ENCODE assay signal across 8 cellular contexts in genomic region chrX:55160685-55161552, GRCh38. TPM values are rescaled to one million over a fixed set of nuclear protein-coding genes. Genes with fewer than 3 reads are reported as not detected.
A peak's percentile ranks its signal among the peaks of the same experiment; 100 is the strongest.
DNase-seq lines count a peak whose midpoint lies in the region; ATAC-seq, FAIRE-seq and TF ChIP-seq lines count a peak whose summit lies in the region.

No MANE protein-coding gene starts in this region.

- H3K4me3 Mint-ChIP-seq in type B pancreatic cell, result peak overlapping the region; percentile 95

- peak overlapping the region; percentile 90 for H3K27ac Mint-ChIP-seq in type B pancreatic cell

- no peaks in the 10 kb centered on the region for H3K36me3 ChIP-seq in adrenal gland (replicated peaks in 1 of 2)
- H3K36me3 ChIP-seq in heart right ventricle, result peaks cover 0 to 16% (median 0%) of the 10 kb centered on the region in 9 donors

- H3K36me3 Mint-ChIP-seq in type B pancreatic cell, result peaks cover 4% of the 10 kb centered on the region

- peak; percentile 53 for DNase-seq in GM12892 (ENCODE audit: insufficient read length)
- DNase-seq in NCI-H1417 treated with DMSO at 0.1 percent for 48 hours (lab: John Stamatoyannopoulos, UW), result peak; percentile 91
- peak; percentile 71 for DNase-seq in SW 1271 (lab: John Stamatoyannopoulos, UW)
- peak; percentile 86 to 94 (median 90) for DNase-seq in adrenal gland
- DNase-seq in heart right ventricle, result peak; percentile 89 to 90
- DNase-seq in pons (ENCODE audit: low spot score), result peak; percentile 89
- DNase-seq in type B pancreatic cell (ENCODE audit: extremely low spot score, unreplicated experiment), result peak; percentile 84

- H3K9me3 ChIP-seq in adrenal gland (replicated peaks in 1 of 3), result no peaks in the 10 kb centered on the region
- H3K9me3 ChIP-seq in heart right ventricle, result peaks cover 0 to 4% (median 0%) of the 10 kb centered on the region in 11 donors

- no peaks in the 10 kb centered on the region for H3K27me3 Mint-ChIP-seq in type B pancreatic cell

- H3K4me1 Mint-ChIP-seq in type B pancreatic cell (ENCODE audit: unreplicated experiment), result no peaks in the 10 kb centered on the region

- TF ChIP-seq POLR2A in GM12892 (IDR thresholded peaks at IDR 0.05; ENCODE audit: low read depth, low read length) (peak; percentile 80), adrenal gland (IDR thresholded peaks at IDR 0.05) (peak; percentile 68 to 77)

- ATAC-seq in HG02840 (IDR thresholded peaks at IDR 0.05; ENCODE audit: low FRiP score, unreplicated experiment), result peak; percentile 96
- peak; percentile 98 to 100 (median 100) for ATAC-seq in heart right ventricle

- 0 to 30% (median 14%) methylated on average over 27 to 63 of the region's 63 CpGs for WGBS in adrenal gland, 4 donors
- WGBS in heart right ventricle, 2 donors, result 0% methylated on average over 45 to 63 of the region's 63 CpGs

- H3K9me3 Mint-ChIP-seq in type B pancreatic cell, result no peaks in the 10 kb centered on the region

- H3K27ac ChIP-seq in adrenal gland, result peak overlapping the region; percentile 30 to 96 (median 85)
- peak overlapping the region; percentile 88 to 95 (median 92) for H3K27ac ChIP-seq in heart right ventricle

- H3K27me3 ChIP-seq in adrenal gland (no peaks in the 10 kb centered on the region), heart right ventricle (no peaks in the 10 kb centered on the region)

- H3K4me3 ChIP-seq in adrenal gland (peak overlapping the region in 1 of 4 donors; percentile 71), heart right ventricle (peak overlapping the region; percentile 40 to 67 (median 62))

- intact Hi-C loops in adrenal gland (cut with DNase I), result no loop called here
- intact Hi-C loops in heart right ventricle (cut with DNase I), result loop anchor here in 3 of 10 donors (2.0 to 10.0 kb wide), 6 partner anchors 26 to 526 kb away; partner anchors contain the start of genes APEX2 (in 1 of the 3) and MAGEH1 (in 1 of the 3)

- peak in 3 of 6 experiments; percentile 27 to 41 (median 33) for TF ChIP-seq CTCF in adrenal gland (IDR thresholded peaks at IDR 0.05)
- peak in 8 of 9 donors; percentile 14 to 68 (median 46) for TF ChIP-seq CTCF in heart right ventricle (IDR thresholded peaks at IDR 0.05)
- TF ChIP-seq CTCF in type B pancreatic cell (conservative IDR thresholded peaks at IDR 0.05), result peak; percentile 67

- H3K4me1 ChIP-seq in adrenal gland (replicated peaks in 1 of 2), result no peaks in the 10 kb centered on the region
- peaks cover 0 to 17% (median 3%) of the 10 kb centered on the region in 9 donors for H3K4me1 ChIP-seq in heart right ventricle

- FAIRE-seq in GM12892 (lab: Jason Lieb, UNC), result peak; percentile 91

RNA-seq across cellular contexts. Expression of gene PAGE5, which starts 59.2 kb away (rescaled TPM):
- polyA plus RNA-seq in GM12892 (2012; ENCODE audit: missing spikeins), result not detected
- total RNA-seq in adrenal gland (not detected), heart right ventricle (not detected), type B pancreatic cell (ENCODE audit: low replicate concordance) (not detected in 2 replicates)
- polyA plus RNA-seq in adrenal gland (not detected), heart right ventricle (not detected)
